In the genomic region with DNA sequence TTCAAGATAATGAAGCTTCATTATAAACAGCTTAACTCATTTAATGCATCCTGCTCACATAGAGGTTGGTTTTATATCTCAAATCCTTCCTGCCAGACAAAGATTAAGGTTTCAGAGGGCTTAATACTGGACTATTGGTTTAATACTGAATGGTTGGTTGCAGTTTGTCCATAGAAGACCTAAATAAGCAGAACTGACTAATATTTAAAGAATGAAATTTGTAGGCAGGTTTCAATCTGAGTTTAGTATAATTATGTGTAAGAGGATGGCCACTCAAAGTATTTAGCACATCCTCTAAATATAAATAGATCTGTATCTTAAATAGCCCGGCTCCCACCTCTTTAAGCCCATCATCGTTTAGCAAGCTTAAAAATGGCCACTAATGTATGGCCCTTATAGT, we compare ENCODE assay signal across 17 cellular contexts.
DNase-seq lines count a peak whose midpoint lies in the region; ATAC-seq and TF ChIP-seq lines count a peak whose summit lies in the region.
"Had no signal": no experiment of that assay in that cellular context is flagged by ENCODE, and none has a peak within 500 bp of the region (broad histone marks: within the 10 kb centered on the region; RNA-seq: fewer than 3 reads in every experiment).

No MANE protein-coding gene starts in this region.

- H3K4me1 Mint-ChIP-seq in WTC11 = no peaks in the 10 kb centered on the region

- H3K27ac Mint-ChIP-seq in WTC11 = no peak overlapping the region
- H3K27ac Mint-ChIP-seq: CD4-positive, alpha-beta T cell had no signal

- CTCF ChIA-PET in WTC11 (lab: Charles Lee) = no interaction called here

- no peaks in the 10 kb centered on the region for H3K27me3 Mint-ChIP-seq in WTC11 (ENCODE audit: low read depth)
- H3K27me3 Mint-ChIP-seq: CD4-positive, alpha-beta T cell had no signal

- ATAC-seq in GM18520 (IDR thresholded peaks at IDR 0.05; ENCODE audit: unreplicated experiment) = peak; percentile 67
- peak; percentile 80 for ATAC-seq in GM21723 (IDR thresholded peaks at IDR 0.05; ENCODE audit: unreplicated experiment)
- ATAC-seq in HG03175 (IDR thresholded peaks at IDR 0.05; ENCODE audit: unreplicated experiment) = peak; percentile 74
- no peak for ATAC-seq in foreskin keratinocyte
- ATAC-seq in WTC11 = no peak

- no peak overlapping the region for H3K4me3 Mint-ChIP-seq in WTC11
- H3K4me3 Mint-ChIP-seq: CD4-positive, alpha-beta T cell had no signal

- H3K4me1 ChIP-seq in foreskin keratinocyte = peaks cover 46% of the 10 kb centered on the region

- no peak for DNase-seq in foreskin keratinocyte
- DNase-seq in WTC11 (ENCODE audit: low spot score) = no peak
- no peak for DNase-seq in midbrain (lab: John Stamatoyannopoulos, UW)
- DNase-seq in NOMO-1 (lab: John Stamatoyannopoulos, UW; ENCODE audit: unreplicated experiment in 2 of 2) = no peak
- no peak for DNase-seq in T1000 (lab: John Stamatoyannopoulos, UW)
- DNase-seq: CD4-positive, alpha-beta T cell; effector memory CD4-positive, alpha-beta T cell; head of caudate nucleus; KBM-7; left ventricle myocardium inferior; NCI-H2081 treated with DMSO at 0.1 percent for 48 hours; Peyer's patch; stimulated activated CD4-positive, alpha-beta T cell treated with anti-CD3 and anti-CD28 coated beads, Interleukin-12 subunit alpha, Interleukin-12 subunit beta, amount 100 ng/mL, for 4 hours; T-helper 9 cell had no signal

- H3K36me3 Mint-ChIP-seq in WTC11 = peaks cover 7% of the 10 kb centered on the region

- H3K27ac ChIP-seq in foreskin keratinocyte = peak overlapping the region; percentile 97
- H3K27ac ChIP-seq: left ventricle myocardium inferior, Peyer's patch had no signal

- H3K27me3 ChIP-seq in foreskin keratinocyte = no peaks in the 10 kb centered on the region
- H3K27me3 ChIP-seq: Peyer's patch had no signal

- POLR2A ChIA-PET in WTC11 (lab: Charles Lee) = no interaction called here

- no peaks in the 10 kb centered on the region for H3K9me3 Mint-ChIP-seq in WTC11

- no peak for TF ChIP-seq CTCF in foreskin keratinocyte (conservative IDR thresholded peaks at IDR 0.05)
- no peak for TF ChIP-seq CTCF in WTC11 (IDR thresholded peaks at IDR 0.05)

TF ChIP-seq in WTC11, 78 proteins besides CTCF, POLR2A, EP300 and RAD21 (continues in another document):
- TF ChIP-seq, protein P1, sequence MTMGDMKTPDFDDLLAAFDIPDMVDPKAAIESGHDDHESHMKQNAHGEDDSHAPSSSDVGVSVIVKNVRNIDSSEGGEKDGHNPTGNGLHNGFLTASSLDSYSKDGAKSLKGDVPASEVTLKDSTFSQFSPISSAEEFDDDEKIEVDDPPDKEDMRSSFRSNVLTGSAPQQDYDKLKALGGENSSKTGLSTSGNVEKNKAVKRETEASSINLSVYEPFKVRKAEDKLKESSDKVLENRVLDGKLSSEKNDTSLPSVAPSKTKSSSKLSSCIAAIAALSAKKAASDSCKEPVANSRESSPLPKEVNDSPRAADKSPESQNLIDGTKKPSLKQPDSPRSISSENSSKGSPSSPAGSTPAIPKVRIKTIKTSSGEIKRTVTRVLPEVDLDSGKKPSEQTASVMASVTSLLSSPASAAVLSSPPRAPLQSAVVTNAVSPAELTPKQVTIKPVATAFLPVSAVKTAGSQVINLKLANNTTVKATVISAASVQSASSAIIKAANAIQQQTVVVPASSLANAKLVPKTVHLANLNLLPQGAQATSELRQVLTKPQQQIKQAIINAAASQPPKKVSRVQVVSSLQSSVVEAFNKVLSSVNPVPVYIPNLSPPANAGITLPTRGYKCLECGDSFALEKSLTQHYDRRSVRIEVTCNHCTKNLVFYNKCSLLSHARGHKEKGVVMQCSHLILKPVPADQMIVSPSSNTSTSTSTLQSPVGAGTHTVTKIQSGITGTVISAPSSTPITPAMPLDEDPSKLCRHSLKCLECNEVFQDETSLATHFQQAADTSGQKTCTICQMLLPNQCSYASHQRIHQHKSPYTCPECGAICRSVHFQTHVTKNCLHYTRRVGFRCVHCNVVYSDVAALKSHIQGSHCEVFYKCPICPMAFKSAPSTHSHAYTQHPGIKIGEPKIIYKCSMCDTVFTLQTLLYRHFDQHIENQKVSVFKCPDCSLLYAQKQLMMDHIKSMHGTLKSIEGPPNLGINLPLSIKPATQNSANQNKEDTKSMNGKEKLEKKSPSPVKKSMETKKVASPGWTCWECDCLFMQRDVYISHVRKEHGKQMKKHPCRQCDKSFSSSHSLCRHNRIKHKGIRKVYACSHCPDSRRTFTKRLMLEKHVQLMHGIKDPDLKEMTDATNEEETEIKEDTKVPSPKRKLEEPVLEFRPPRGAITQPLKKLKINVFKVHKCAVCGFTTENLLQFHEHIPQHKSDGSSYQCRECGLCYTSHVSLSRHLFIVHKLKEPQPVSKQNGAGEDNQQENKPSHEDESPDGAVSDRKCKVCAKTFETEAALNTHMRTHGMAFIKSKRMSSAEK (CRISPR knock-in tag; IDR thresholded peaks at IDR 0.05; ENCODE audit: borderline replicate concordance) = no peak
- TF ChIP-seq FOXP1 (CRISPR knock-in tag; IDR thresholded peaks at IDR 0.05; ENCODE audit: borderline replicate concordance) (no peak), KAT7 (CRISPR knock-in tag; IDR thresholded peaks at IDR 0.05; ENCODE audit: borderline replicate concordance) (no peak), ELF4 (CRISPR knock-in tag; IDR thresholded peaks at IDR 0.05; ENCODE audit: low read depth) (no peak), NR3C1 (CRISPR knock-in tag; conservative IDR thresholded peaks at IDR 0.05; ENCODE audit: low read depth) (no peak), JUN (CRISPR knock-in tag; IDR thresholded peaks at IDR 0.05) (no peak), TEAD1 (CRISPR knock-in tag; IDR thresholded peaks at IDR 0.05) (no peak), NFYB (CRISPR knock-in tag; conservative IDR thresholded peaks at IDR 0.05; ENCODE audit: low read depth) (no peak), CBFB (CRISPR knock-in tag; IDR thresholded peaks at IDR 0.05; ENCODE audit: low read depth) (no peak)
- TF ChIP-seq, protein P2, sequence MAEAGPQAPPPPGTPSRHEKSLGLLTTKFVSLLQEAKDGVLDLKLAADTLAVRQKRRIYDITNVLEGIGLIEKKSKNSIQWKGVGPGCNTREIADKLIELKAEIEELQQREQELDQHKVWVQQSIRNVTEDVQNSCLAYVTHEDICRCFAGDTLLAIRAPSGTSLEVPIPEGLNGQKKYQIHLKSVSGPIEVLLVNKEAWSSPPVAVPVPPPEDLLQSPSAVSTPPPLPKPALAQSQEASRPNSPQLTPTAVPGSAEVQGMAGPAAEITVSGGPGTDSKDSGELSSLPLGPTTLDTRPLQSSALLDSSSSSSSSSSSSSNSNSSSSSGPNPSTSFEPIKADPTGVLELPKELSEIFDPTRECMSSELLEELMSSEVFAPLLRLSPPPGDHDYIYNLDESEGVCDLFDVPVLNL (CRISPR knock-in tag; IDR thresholded peaks at IDR 0.05; ENCODE audit: borderline replicate concordance, low read depth) = no peak
- TF ChIP-seq, protein P3, sequence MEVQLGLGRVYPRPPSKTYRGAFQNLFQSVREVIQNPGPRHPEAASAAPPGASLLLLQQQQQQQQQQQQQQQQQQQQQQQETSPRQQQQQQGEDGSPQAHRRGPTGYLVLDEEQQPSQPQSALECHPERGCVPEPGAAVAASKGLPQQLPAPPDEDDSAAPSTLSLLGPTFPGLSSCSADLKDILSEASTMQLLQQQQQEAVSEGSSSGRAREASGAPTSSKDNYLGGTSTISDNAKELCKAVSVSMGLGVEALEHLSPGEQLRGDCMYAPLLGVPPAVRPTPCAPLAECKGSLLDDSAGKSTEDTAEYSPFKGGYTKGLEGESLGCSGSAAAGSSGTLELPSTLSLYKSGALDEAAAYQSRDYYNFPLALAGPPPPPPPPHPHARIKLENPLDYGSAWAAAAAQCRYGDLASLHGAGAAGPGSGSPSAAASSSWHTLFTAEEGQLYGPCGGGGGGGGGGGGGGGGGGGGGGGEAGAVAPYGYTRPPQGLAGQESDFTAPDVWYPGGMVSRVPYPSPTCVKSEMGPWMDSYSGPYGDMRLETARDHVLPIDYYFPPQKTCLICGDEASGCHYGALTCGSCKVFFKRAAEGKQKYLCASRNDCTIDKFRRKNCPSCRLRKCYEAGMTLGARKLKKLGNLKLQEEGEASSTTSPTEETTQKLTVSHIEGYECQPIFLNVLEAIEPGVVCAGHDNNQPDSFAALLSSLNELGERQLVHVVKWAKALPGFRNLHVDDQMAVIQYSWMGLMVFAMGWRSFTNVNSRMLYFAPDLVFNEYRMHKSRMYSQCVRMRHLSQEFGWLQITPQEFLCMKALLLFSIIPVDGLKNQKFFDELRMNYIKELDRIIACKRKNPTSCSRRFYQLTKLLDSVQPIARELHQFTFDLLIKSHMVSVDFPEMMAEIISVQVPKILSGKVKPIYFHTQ (CRISPR knock-in tag; IDR thresholded peaks at IDR 0.05) = no peak
- TF ChIP-seq, protein P4, sequence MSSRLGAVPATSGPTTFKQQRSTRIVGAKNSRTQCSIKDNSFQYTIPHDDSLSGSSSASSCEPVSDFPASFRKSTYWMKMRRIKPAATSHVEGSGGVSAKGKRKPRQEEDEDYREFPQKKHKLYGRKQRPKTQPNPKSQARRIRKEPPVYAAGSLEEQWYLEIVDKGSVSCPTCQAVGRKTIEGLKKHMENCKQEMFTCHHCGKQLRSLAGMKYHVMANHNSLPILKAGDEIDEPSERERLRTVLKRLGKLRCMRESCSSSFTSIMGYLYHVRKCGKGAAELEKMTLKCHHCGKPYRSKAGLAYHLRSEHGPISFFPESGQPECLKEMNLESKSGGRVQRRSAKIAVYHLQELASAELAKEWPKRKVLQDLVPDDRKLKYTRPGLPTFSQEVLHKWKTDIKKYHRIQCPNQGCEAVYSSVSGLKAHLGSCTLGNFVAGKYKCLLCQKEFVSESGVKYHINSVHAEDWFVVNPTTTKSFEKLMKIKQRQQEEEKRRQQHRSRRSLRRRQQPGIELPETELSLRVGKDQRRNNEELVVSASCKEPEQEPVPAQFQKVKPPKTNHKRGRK (CRISPR knock-in tag; IDR thresholded peaks at IDR 0.05; ENCODE audit: borderline replicate concordance) = no peak

Comparison
In these comparisons a context has a peak if more than half of its experiments do, and no peak if none do; other contexts are left out.
1. ATAC-seq: peak in GM18520 (single experiment), GM21723 (single experiment) and HG03175 (single experiment); none in foreskin keratinocyte (single experiment) and WTC11 (single experiment).